In the genomic region with DNA sequence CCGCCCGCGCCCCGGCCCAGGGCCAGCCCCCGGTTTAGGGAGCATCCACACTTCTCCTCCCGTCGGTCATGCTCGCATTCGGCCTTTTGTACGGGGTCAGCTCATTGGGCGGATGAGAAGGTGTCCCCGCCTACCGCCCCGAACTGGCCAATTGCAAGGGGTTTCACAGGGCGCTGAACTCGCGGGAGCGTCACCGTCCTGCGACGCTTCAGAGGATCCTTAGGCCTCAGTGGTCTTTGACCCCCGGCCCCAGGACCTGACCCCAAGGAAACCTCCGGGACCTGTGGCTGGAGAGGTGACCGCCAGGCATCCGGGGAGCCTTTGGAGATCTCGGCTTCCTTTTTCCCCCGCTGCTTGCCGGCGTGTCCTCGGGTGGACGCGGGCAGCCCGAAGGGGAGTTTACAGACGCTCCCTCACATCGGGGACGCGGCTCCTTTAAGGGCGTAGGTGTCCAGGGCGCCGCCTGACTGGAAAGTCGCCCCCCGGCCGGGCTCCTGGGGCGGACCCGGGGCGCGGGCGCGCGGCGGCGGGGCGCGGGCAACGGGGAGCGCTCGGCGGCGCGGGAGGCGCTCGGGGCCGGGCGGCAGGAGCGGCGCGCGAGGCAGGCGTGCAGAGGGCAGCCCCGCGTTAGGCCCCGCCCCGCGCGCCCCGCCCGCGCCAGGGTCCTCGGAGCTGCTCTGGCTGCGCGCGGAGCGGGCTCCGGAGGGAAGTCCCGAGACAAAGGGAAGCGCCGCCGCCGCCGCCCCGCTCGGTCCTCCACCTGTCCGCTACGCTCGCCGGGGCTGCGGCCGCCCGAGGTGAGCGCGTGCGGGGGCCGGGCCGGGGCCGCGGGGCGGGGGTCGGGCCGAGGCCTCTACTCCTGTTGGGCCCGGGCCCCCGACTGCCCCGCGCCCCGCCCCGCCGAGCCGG, we compare ENCODE assay signal across 1 cellular context.
A peak's percentile ranks its signal among the peaks of the same experiment; 100 is the strongest.
TF ChIP-seq lines count a peak whose summit lies in the region.

A gene (plus strand): TSS at position 660 of the 909 bp plus-strand sequence. CDS start 4,395 bp downstream, outside the sequence.

TF ChIP-seq in K562, 482 proteins besides CTCF, POLR2A, EP300 and RAD21 (continued from another document and continues in another):
- TF ChIP-seq, protein P1, sequence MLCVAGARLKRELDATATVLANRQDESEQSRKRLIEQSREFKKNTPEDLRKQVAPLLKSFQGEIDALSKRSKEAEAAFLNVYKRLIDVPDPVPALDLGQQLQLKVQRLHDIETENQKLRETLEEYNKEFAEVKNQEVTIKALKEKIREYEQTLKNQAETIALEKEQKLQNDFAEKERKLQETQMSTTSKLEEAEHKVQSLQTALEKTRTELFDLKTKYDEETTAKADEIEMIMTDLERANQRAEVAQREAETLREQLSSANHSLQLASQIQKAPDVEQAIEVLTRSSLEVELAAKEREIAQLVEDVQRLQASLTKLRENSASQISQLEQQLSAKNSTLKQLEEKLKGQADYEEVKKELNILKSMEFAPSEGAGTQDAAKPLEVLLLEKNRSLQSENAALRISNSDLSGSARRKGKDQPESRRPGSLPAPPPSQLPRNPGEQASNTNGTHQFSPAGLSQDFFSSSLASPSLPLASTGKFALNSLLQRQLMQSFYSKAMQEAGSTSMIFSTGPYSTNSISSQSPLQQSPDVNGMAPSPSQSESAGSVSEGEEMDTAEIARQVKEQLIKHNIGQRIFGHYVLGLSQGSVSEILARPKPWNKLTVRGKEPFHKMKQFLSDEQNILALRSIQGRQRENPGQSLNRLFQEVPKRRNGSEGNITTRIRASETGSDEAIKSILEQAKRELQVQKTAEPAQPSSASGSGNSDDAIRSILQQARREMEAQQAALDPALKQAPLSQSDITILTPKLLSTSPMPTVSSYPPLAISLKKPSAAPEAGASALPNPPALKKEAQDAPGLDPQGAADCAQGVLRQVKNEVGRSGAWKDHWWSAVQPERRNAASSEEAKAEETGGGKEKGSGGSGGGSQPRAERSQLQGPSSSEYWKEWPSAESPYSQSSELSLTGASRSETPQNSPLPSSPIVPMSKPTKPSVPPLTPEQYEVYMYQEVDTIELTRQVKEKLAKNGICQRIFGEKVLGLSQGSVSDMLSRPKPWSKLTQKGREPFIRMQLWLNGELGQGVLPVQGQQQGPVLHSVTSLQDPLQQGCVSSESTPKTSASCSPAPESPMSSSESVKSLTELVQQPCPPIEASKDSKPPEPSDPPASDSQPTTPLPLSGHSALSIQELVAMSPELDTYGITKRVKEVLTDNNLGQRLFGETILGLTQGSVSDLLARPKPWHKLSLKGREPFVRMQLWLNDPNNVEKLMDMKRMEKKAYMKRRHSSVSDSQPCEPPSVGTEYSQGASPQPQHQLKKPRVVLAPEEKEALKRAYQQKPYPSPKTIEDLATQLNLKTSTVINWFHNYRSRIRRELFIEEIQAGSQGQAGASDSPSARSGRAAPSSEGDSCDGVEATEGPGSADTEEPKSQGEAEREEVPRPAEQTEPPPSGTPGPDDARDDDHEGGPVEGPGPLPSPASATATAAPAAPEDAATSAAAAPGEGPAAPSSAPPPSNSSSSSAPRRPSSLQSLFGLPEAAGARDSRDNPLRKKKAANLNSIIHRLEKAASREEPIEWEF (CRISPR knock-in tag; IDR thresholded peaks at IDR 0.05) = no peak
- peak; percentile 42; the same call in 1 of the 2 replicates for TF ChIP-seq SOX6 (IDR thresholded peaks at IDR 0.05)
- no peak for TF ChIP-seq ZNF239 (CRISPR knock-in tag; IDR thresholded peaks at IDR 0.05)
- TF ChIP-seq, protein P2, sequence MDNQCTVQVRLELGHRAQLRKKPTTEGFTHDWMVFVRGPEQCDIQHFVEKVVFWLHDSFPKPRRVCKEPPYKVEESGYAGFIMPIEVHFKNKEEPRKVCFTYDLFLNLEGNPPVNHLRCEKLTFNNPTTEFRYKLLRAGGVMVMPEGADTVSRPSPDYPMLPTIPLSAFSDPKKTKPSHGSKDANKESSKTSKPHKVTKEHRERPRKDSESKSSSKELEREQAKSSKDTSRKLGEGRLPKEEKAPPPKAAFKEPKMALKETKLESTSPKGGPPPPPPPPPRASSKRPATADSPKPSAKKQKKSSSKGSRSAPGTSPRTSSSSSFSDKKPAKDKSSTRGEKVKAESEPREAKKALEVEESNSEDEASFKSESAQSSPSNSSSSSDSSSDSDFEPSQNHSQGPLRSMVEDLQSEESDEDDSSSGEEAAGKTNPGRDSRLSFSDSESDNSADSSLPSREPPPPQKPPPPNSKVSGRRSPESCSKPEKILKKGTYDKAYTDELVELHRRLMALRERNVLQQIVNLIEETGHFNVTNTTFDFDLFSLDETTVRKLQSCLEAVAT (IDR thresholded peaks at IDR 0.05) = peak; percentile 64 to 95; a peak in 3 of 4 replicates
- TF ChIP-seq NR3C1 (CRISPR knock-in tag; IDR thresholded peaks at IDR 0.05) = peak; percentile 75; the same call in 1 of the 2 replicates
- no peak for TF ChIP-seq TCF7 (IDR thresholded peaks at IDR 0.05; ENCODE audit: borderline replicate concordance)
- TF ChIP-seq POLR2H (tag; IDR thresholded peaks at IDR 0.05; ENCODE audit: low read depth) = no peak
- no peak for TF ChIP-seq MAFK (IDR thresholded peaks at IDR 0.05; ENCODE audit: low read length)
- peak; percentile 97 for TF ChIP-seq TARDBP (IDR thresholded peaks at IDR 0.05)
- TF ChIP-seq KDM2B (CRISPR knock-in tag; IDR thresholded peaks at IDR 0.05) = no peak
- no peak for TF ChIP-seq BRCA1 (IDR thresholded peaks at IDR 0.05)
- TF ChIP-seq BRCA1 (CRISPR knock-in tag; IDR thresholded peaks at IDR 0.05) = no peak
- TF ChIP-seq, protein P3, sequence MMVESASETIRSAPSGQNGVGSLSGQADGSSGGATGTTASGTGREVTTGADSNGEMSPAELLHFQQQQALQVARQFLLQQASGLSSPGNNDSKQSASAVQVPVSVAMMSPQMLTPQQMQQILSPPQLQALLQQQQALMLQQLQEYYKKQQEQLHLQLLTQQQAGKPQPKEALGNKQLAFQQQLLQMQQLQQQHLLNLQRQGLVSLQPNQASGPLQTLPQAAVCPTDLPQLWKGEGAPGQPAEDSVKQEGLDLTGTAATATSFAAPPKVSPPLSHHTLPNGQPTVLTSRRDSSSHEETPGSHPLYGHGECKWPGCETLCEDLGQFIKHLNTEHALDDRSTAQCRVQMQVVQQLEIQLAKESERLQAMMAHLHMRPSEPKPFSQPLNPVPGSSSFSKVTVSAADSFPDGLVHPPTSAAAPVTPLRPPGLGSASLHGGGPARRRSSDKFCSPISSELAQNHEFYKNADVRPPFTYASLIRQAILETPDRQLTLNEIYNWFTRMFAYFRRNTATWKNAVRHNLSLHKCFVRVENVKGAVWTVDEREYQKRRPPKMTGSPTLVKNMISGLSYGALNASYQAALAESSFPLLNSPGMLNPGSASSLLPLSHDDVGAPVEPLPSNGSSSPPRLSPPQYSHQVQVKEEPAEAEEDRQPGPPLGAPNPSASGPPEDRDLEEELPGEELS (CRISPR knock-in tag; IDR thresholded peaks at IDR 0.05; ENCODE audit: borderline replicate concordance) = peak; percentile 96; the same call in 1 of the 2 replicates
- TF ChIP-seq ZNF217 (CRISPR knock-in tag; IDR thresholded peaks at IDR 0.05) = no peak
- no peak for TF ChIP-seq MTF1 (CRISPR knock-in tag; IDR thresholded peaks at IDR 0.05; ENCODE audit: borderline replicate concordance)
- no peak for TF ChIP-seq BHLHE40 (IDR thresholded peaks at IDR 0.05; ENCODE audit: low read length)
- no peak for TF ChIP-seq MTA2 (IDR thresholded peaks at IDR 0.05; ENCODE audit: low read depth)
- no peak for TF ChIP-seq NR2F6 (CRISPR knock-in tag; IDR thresholded peaks at IDR 0.05)
- TF ChIP-seq, protein P4, sequence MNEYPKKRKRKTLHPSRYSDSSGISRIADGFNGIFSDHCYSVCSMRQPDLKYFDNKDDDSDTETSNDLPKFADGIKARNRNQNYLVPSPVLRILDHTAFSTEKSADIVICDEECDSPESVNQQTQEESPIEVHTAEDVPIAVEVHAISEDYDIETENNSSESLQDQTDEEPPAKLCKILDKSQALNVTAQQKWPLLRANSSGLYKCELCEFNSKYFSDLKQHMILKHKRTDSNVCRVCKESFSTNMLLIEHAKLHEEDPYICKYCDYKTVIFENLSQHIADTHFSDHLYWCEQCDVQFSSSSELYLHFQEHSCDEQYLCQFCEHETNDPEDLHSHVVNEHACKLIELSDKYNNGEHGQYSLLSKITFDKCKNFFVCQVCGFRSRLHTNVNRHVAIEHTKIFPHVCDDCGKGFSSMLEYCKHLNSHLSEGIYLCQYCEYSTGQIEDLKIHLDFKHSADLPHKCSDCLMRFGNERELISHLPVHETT (CRISPR knock-in tag; conservative IDR thresholded peaks at IDR 0.05 in 1 of 2, IDR thresholded peaks at IDR 0.05 in 1 of 2) = peak in 1 of 2 experiments; percentile 92; a peak in 2 of 4 replicates
- peak; percentile 75 for TF ChIP-seq FIP1L1 (IDR thresholded peaks at IDR 0.05; ENCODE audit: low read depth, low read length, poor library complexity, severe bottlenecking)
- TF ChIP-seq PPARD (CRISPR knock-in tag; IDR thresholded peaks at IDR 0.05) = no peak
- no peak for TF ChIP-seq ZNF444 (CRISPR knock-in tag; IDR thresholded peaks at IDR 0.05)
- 0 out of 2 replicates have a peak, but pooled peaks have one; percentile 39 for TF ChIP-seq ZBTB17 (CRISPR knock-in tag; IDR thresholded peaks at IDR 0.05)
- no peak for TF ChIP-seq POLR2AphosphoS2 (IDR thresholded peaks at IDR 0.05; ENCODE audit: low read length)
- peak; percentile 19 for TF ChIP-seq HNRNPLL (IDR thresholded peaks at IDR 0.05; ENCODE audit: low read depth, low read length, poor library complexity, severe bottlenecking)
- peak; percentile 90; the same call in 1 of the 2 replicates for TF ChIP-seq ZNF224 (CRISPR knock-in tag; IDR thresholded peaks at IDR 0.05)
- TF ChIP-seq, protein P5, sequence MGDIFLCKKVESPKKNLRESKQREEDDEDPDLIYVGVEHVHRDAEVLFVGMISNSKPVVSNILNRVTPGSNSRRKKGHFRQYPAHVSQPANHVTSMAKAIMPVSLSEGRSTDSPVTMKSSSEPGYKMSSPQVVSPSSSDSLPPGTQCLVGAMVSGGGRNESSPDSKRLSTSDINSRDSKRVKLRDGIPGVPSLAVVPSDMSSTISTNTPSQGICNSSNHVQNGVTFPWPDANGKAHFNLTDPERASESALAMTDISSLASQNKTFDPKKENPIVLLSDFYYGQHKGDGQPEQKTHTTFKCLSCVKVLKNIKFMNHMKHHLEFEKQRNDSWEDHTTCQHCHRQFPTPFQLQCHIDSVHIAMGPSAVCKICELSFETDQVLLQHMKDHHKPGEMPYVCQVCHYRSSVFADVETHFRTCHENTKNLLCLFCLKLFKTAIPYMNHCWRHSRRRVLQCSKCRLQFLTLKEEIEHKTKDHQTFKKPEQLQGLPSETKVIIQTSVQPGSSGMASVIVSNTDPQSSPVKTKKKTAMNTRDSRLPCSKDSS (IDR thresholded peaks at IDR 0.05; ENCODE audit: low read depth, partially characterized antibody) = no peak
- TF ChIP-seq SIRT6 (IDR thresholded peaks at IDR 0.05; ENCODE audit: low read depth, low read length) = no peak
- TF ChIP-seq, protein P6, sequence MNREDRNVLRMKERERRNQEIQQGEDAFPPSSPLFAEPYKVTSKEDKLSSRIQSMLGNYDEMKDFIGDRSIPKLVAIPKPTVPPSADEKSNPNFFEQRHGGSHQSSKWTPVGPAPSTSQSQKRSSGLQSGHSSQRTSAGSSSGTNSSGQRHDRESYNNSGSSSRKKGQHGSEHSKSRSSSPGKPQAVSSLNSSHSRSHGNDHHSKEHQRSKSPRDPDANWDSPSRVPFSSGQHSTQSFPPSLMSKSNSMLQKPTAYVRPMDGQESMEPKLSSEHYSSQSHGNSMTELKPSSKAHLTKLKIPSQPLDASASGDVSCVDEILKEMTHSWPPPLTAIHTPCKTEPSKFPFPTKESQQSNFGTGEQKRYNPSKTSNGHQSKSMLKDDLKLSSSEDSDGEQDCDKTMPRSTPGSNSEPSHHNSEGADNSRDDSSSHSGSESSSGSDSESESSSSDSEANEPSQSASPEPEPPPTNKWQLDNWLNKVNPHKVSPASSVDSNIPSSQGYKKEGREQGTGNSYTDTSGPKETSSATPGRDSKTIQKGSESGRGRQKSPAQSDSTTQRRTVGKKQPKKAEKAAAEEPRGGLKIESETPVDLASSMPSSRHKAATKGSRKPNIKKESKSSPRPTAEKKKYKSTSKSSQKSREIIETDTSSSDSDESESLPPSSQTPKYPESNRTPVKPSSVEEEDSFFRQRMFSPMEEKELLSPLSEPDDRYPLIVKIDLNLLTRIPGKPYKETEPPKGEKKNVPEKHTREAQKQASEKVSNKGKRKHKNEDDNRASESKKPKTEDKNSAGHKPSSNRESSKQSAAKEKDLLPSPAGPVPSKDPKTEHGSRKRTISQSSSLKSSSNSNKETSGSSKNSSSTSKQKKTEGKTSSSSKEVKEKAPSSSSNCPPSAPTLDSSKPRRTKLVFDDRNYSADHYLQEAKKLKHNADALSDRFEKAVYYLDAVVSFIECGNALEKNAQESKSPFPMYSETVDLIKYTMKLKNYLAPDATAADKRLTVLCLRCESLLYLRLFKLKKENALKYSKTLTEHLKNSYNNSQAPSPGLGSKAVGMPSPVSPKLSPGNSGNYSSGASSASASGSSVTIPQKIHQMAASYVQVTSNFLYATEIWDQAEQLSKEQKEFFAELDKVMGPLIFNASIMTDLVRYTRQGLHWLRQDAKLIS (CRISPR knock-in tag; IDR thresholded peaks at IDR 0.05) = no peak; the same call in 1 of the 2 replicates
- TF ChIP-seq, protein P7, sequence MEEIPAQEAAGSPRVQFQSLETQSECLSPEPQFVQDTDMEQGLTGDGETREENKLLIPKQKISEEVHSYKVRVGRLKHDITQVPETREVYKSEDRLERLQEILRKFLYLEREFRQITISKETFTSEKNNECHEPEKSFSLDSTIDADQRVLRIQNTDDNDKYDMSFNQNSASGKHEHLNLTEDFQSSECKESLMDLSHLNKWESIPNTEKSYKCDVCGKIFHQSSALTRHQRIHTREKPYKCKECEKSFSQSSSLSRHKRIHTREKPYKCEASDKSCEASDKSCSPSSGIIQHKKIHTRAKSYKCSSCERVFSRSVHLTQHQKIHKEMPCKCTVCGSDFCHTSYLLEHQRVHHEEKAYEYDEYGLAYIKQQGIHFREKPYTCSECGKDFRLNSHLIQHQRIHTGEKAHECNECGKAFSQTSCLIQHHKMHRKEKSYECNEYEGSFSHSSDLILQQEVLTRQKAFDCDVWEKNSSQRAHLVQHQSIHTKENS (CRISPR knock-in tag; IDR thresholded peaks at IDR 0.05) = no peak
